ENCODE assay signal across 8 cellular contexts in genomic region chr11:16738949-16739262, GRCh38. TPM values are rescaled to one million over a fixed set of nuclear protein-coding genes. Genes with fewer than 3 reads are reported as not detected.
DNase-seq lines count a peak whose midpoint lies in the region; ATAC-seq, FAIRE-seq and TF ChIP-seq lines count a peak whose summit lies in the region.

No MANE protein-coding gene starts in this region.

- no peak for TF ChIP-seq RAD21 in HCT116 (IDR thresholded peaks at IDR 0.05; ENCODE audit: low read depth)
- TF ChIP-seq RAD21 in GM12878 (IDR thresholded peaks at IDR 0.05; ENCODE audit: insufficient read depth, low read depth, low read length): no peak

- RAD21 ChIA-PET in HCT116 (lab: Charles Lee; ENCODE audit: low non-redundant PET in 1 of 2, low total read pairs in 2 of 2, uncharacterized antibody in 2 of 2, unreplicated experiment in 2 of 2) (no interaction called here), GM12878 (lab: Charles Lee; ENCODE audit: unreplicated experiment) (interaction anchor here (1.5 kb wide), 1 partner anchor 11 kb away, joined by 4 read pairs; no protein-coding TSS in a partner anchor)

- H3K27ac Mint-ChIP-seq in activated CD4-positive, alpha-beta T cell treated with anti-CD3 and anti-CD28 coated beads, Interleukin-2, amount 10 ng/mL, durations not matched to agents 7 days and 5 days: no peak overlapping the region

- no peak for TF ChIP-seq POLR2A in HCT116 (IDR thresholded peaks at IDR 0.05; ENCODE audit: borderline replicate concordance, extremely low read depth, insufficient read depth, insufficient read length)
- TF ChIP-seq POLR2A in GM12878 (IDR thresholded peaks at IDR 0.05; ENCODE audit: low read depth, low read length): no peak

- H3K9me2 ChIP-seq in HCT116 (ENCODE audit: insufficient read depth): no peaks in the 10 kb centered on the region

- peaks cover 5 to 14% of the 10 kb centered on the region in 2 experiments; a peak in 2 of 4 replicates for H3K4me1 ChIP-seq in HCT116 (ENCODE audit: control insufficient read depth in 1 of 2, insufficient read depth in 2 of 2, low read length in 2 of 2)
- H3K4me1 ChIP-seq in GM12878 (ENCODE audit: control insufficient read depth, insufficient read depth, low read length): peaks cover 4% of the 10 kb centered on the region; the same call in 1 of the 2 replicates
- peaks cover 10 to 15% of the 10 kb centered on the region in 2 donors for H3K4me1 ChIP-seq in mucosa of rectum (ENCODE audit: control insufficient read depth in 2 of 2, insufficient read depth in 2 of 2, low read length in 2 of 2)

- H2AFZ ChIP-seq in HCT116 (ENCODE audit: low read depth, low read length, poor library complexity, severe bottlenecking): no peak overlapping the region
- H2AFZ ChIP-seq in GM12878 (ENCODE audit: control insufficient read depth, low read depth, low read length): peak overlapping the region; percentile 62

- H3K27me3 Mint-ChIP-seq in activated CD4-positive, alpha-beta T cell treated with anti-CD3 and anti-CD28 coated beads, Interleukin-2, amount 10 ng/mL, durations not matched to agents 7 days and 5 days: no peaks in the 10 kb centered on the region

- intact Hi-C loops in HCT116 (cut with micrococcal nuclease): no loop called here
- intact Hi-C loops in GM12878 (cut with micrococcal nuclease; ENCODE audit: unreplicated experiment): no loop called here

- 3% methylated on average over 14 of the region's 14 CpGs for WGBS in GM12878 (ENCODE audit: insufficient coverage, insufficient replicate concordance, low lambda C conversion rate, missing lambda C conversion rate)

- peak overlapping the region; percentile 76 for H3K4me3 ChIP-seq in AG09309 (ENCODE audit: control insufficient read depth, low read depth, low read length)
- peak overlapping the region; percentile 86 to 92 for H3K4me3 ChIP-seq in HCT116 (replicated peaks in 1 of 2; ENCODE audit: low read depth in 1 of 2, low read length in 2 of 2)
- H3K4me3 ChIP-seq in GM12878: peak overlapping the region; percentile 85
- peak overlapping the region; percentile 92 to 96 for H3K4me3 ChIP-seq in mucosa of rectum (ENCODE audit: low read length in 2 of 2)

- SMC1A ChIA-PET in GM12878 (lab: Charles Lee; ENCODE audit: uncharacterized antibody, unreplicated experiment): interaction anchor here (1.2 to 1.6 kb wide), 3 partner anchors 9 to 33 kb away, joined by 4 to 8 read pairs (median 5); no protein-coding TSS in a partner anchor

- H3K9ac ChIP-seq in HCT116 (ENCODE audit: low read length) (peak overlapping the region; percentile 90), GM12878 (ENCODE audit: control insufficient read depth, insufficient read depth, low read length) (peak overlapping the region; percentile 90), mucosa of rectum (ENCODE audit: low read depth in 1 of 2, low read length in 2 of 2) (peak overlapping the region; percentile 97 to 99)

- H3K36me3 ChIP-seq in HCT116 (ENCODE audit: control insufficient read depth in 1 of 2, insufficient read depth in 2 of 2, low read length in 2 of 2): 0 out of 4 replicates have a peak, but pooled peaks cover 0 to 6% of the 10 kb centered on the region in 2 experiments
- H3K36me3 ChIP-seq in GM12878 (ENCODE audit: control insufficient read depth in 2 of 2, insufficient read depth in 2 of 2, low read length in 1 of 2): peaks cover 0 to 15% of the 10 kb centered on the region in 2 experiments; a peak in 2 of 4 replicates
- H3K36me3 ChIP-seq in mucosa of rectum (ENCODE audit: control insufficient read depth in 2 of 2, insufficient read depth in 2 of 2, low read length in 2 of 2): peaks cover 0 to 5% of the 10 kb centered on the region in 2 donors

- peak overlapping the region; percentile 50 for H3K27ac ChIP-seq in HCT116 (ENCODE audit: low read depth, low read length)
- peak overlapping the region; percentile 94 for H3K27ac ChIP-seq in GM12878 (ENCODE audit: control insufficient read depth, insufficient read depth)
- peak overlapping the region; percentile 88 to 93 for H3K27ac ChIP-seq in mucosa of rectum (ENCODE audit: low read depth in 2 of 2, low read length in 2 of 2)

- no peak for FAIRE-seq in GM12878 (lab: Jason Lieb, UNC)

- H4K20me1 ChIP-seq in HCT116 (ENCODE audit: insufficient read depth): peaks cover 2% of the 10 kb centered on the region; the same call in 1 of the 2 replicates
- no peaks in the 10 kb centered on the region; the same call in 1 of the 2 replicates for H4K20me1 ChIP-seq in GM12878 (ENCODE audit: control insufficient read depth, insufficient read depth)

- H3K36me3 Mint-ChIP-seq in activated CD4-positive, alpha-beta T cell treated with anti-CD3 and anti-CD28 coated beads, Interleukin-2, amount 10 ng/mL, durations not matched to agents 7 days and 5 days (ENCODE audit: low read depth): peaks cover 12% of the 10 kb centered on the region

- H3K9me3 ChIP-seq in HCT116 (ENCODE audit: control insufficient read depth in 1 of 2, insufficient read depth in 1 of 2, low read depth in 1 of 2, low read length in 2 of 2): no peaks in the 10 kb centered on the region
- no peaks in the 10 kb centered on the region for H3K9me3 ChIP-seq in GM12878 (replicated peaks; ENCODE audit: control insufficient read depth, insufficient read depth, low read length)
- H3K9me3 ChIP-seq in mucosa of rectum (ENCODE audit: control insufficient read depth in 2 of 2, low read length in 2 of 2): no peaks in the 10 kb centered on the region

- H3K4me1 Mint-ChIP-seq in activated CD4-positive, alpha-beta T cell treated with anti-CD3 and anti-CD28 coated beads, Interleukin-2, amount 10 ng/mL, durations not matched to agents 7 days and 5 days: peaks cover 21% of the 10 kb centered on the region

- BruUV-seq in HCT116 (replicated peaks; lab: Mats Ljungman, UMichigan): no TSS peak
- BruUV-seq in GM12878 (replicated peaks; lab: Mats Ljungman, UMichigan): no TSS peak

- H3K79me2 ChIP-seq in HCT116 (ENCODE audit: insufficient read depth, low read length) (peaks cover 55% of the 10 kb centered on the region), GM12878 (ENCODE audit: control insufficient read depth, insufficient read depth, low read length) (peaks cover 55% of the 10 kb centered on the region)

- H3K27me3 ChIP-seq in HCT116 (ENCODE audit: insufficient read depth, low read length) (no peaks in the 10 kb centered on the region), GM12878 (replicated peaks in 1 of 2; ENCODE audit: control insufficient read depth in 2 of 2, insufficient read depth in 2 of 2, low read length in 1 of 2) (no peaks in the 10 kb centered on the region), mucosa of rectum (ENCODE audit: control insufficient read depth in 2 of 2, insufficient read depth in 2 of 2, low read length in 2 of 2) (no peaks in the 10 kb centered on the region)

- ATAC-seq in HCT116 (no peak), GM12878 (peak; percentile 7), GM21786 (IDR thresholded peaks at IDR 0.05; ENCODE audit: unreplicated experiment) (no peak)

- POLR2A ChIA-PET in HCT116 (lab: Charles Lee) (interaction anchor here (0.5 kb wide), 1 partner anchor 25 kb away, joined by 8 read pairs; no protein-coding TSS in a partner anchor), GM12878 (lab: Charles Lee) (interaction anchor here (3.2 kb wide), 1 partner anchor 11 kb away, joined by 17 read pairs; no protein-coding TSS in a partner anchor)
- POLR2A ChIA-PET in activated CD4-positive, alpha-beta T cell treated with anti-CD3 and anti-CD28 coated beads, Interleukin-2, amount 10 ng/mL, durations not matched to agents 7 days and 5 days (lab: Charles Lee): no interaction called here

- no peaks in the 10 kb centered on the region for H3K9me3 Mint-ChIP-seq in activated CD4-positive, alpha-beta T cell treated with anti-CD3 and anti-CD28 coated beads, Interleukin-2, amount 10 ng/mL, durations not matched to agents 7 days and 5 days

- in situ Hi-C loops in GM12878 (cut with MboI): no loop called here

- H3K4me3 Mint-ChIP-seq in activated CD4-positive, alpha-beta T cell treated with anti-CD3 and anti-CD28 coated beads, Interleukin-2, amount 10 ng/mL, durations not matched to agents 7 days and 5 days: no peak overlapping the region

- TF ChIP-seq CTCF in AG09309 (IDR thresholded peaks at IDR 0.05; ENCODE audit: control insufficient read depth, insufficient read depth, low read depth, low read length, missing control alignments): no peak
- TF ChIP-seq CTCF in HCT116 (IDR thresholded peaks at IDR 0.05 in 2 of 3, conservative IDR thresholded peaks at IDR 0.05 in 1 of 3; ENCODE audit: borderline replicate concordance in 1 of 3, insufficient read depth in 1 of 3, low read depth in 2 of 3, low read length in 2 of 3): no peak
- TF ChIP-seq CTCF in GM12878 (IDR thresholded peaks at IDR 0.05 in 2 of 3, conservative IDR thresholded peaks at IDR 0.05 in 1 of 3; ENCODE audit: control insufficient read depth in 2 of 3, extremely low read depth in 1 of 3, insufficient read depth in 1 of 3, low read depth in 3 of 3, low read length in 3 of 3): no peak

- peak overlapping the region; percentile 89 for H3K4me2 ChIP-seq in HCT116 (ENCODE audit: low read length)
- H3K4me2 ChIP-seq in GM12878 (ENCODE audit: control insufficient read depth, insufficient read depth): peak overlapping the region; percentile 83

- DNase-seq in AG09309 (ENCODE audit: low read depth): no peak
- no peak for DNase-seq in HCT116 (ENCODE audit: low read depth, low spot score)
- DNase-seq in GM12878 (ENCODE audit: low read depth, low spot score): no peak
- no peak for DNase-seq in SHP77 (lab: John Stamatoyannopoulos, UW)
- no peak for DNase-seq in DMS79 (lab: John Stamatoyannopoulos, UW)
- DNase-seq in activated CD4-positive, alpha-beta T cell treated with anti-CD3 and anti-CD28 coated beads, Interleukin-2, amount 10 ng/mL, durations not matched to agents 7 days and 5 days: no peak

- no peak for TF ChIP-seq EP300 in GM12878 (IDR thresholded peaks at IDR 0.05; ENCODE audit: borderline replicate concordance in 1 of 2, control insufficient read depth in 1 of 2, low read depth in 2 of 2, low read length in 2 of 2)

- CTCF ChIA-PET in HCT116 (lab: Charles Lee): interaction anchor here (1.1 kb wide), 1 partner anchor 125 kb away, joined by 4 read pairs; no protein-coding TSS in a partner anchor
- CTCF ChIA-PET in GM12878 (lab: Yijun Ruan, JAX): interaction anchor here (1.0 to 2.3 kb wide), 3 partner anchors 11 to 48 kb away, joined by 3 to 12 read pairs (median 3); no protein-coding TSS in a partner anchor
- CTCF ChIA-PET in activated CD4-positive, alpha-beta T cell treated with anti-CD3 and anti-CD28 coated beads, Interleukin-2, amount 10 ng/mL, durations not matched to agents 7 days and 5 days (lab: Charles Lee): interaction anchor here (2.1 to 3.2 kb wide), 2 partner anchors 9 to 11 kb away, joined by 9 to 11 read pairs; no protein-coding TSS in a partner anchor

RNA-seq across cellular contexts. Expression of gene C11orf58, which starts 0.5 kb away (rescaled TPM):
- total RNA-seq in HCT116 (2021; ENCODE audit: unreplicated experiment) (108 TPM), GM12878 (2014; rRNA removed) (107 and 144 TPM in 2 replicates), GM12878 (2014; rRNA removed; fragmentation: Illumina TruSeq; extraction: Trizol) (209 and 214 TPM in 2 replicates), GM12878 (2021) (95.0 and 98.2 TPM in 2 replicates)
- 145 and 150 TPM in 2 replicates for polyA plus RNA-seq in HCT116 (2012)
- 240 TPM in 2 replicates for total RNA-seq in GM12878 (2013; cell fraction: nucleolus; rRNA removed)
- polyA plus RNA-seq in GM12878 (2011; ENCODE audit: low read depth): 58.0 TPM
- polyA plus RNA-seq in GM12878 (2011; rRNA removed) (184 and 255 TPM in 2 replicates), GM12878 (2014; fragmentation: Illumina TruSeq; extraction: Trizol) (156 and 209 TPM in 2 replicates), GM12878 (2014; fragmentation: Nextera tagmentation; extraction: Ambion mirVana) (100 to 1,000 TPM; 373 to 379 TPM), GM12878 (2014; rRNA removed) (144 and 167 TPM in 2 replicates), GM12878 (2016; fragmentation: Nextera tagmentation; extraction: Ambion mirVana) (100 to 1,000 TPM; 238 to 245 TPM)
- polyA plus RNA-seq in GM12878 (2011; cell fraction: cytosol; rRNA removed): 48.1 and 85.2 TPM in 2 replicates
- 83.1 and 127 TPM in 2 replicates for polyA plus RNA-seq in GM12878 (2011; cell fraction: nucleus; rRNA removed)
- polyA plus RNA-seq in GM12878 (2012): 122 and 153 TPM in 2 replicates
- 56.5 and 64.2 TPM in 2 replicates for polyA minus RNA-seq in GM12878 (2011; rRNA and poly(A)+ RNA removed)
- 57.0 and 66.3 TPM in 2 replicates for polyA minus RNA-seq in GM12878 (2011; cell fraction: cytosol; rRNA and poly(A)+ RNA removed)
- 32.2 and 50.2 TPM in 2 replicates for polyA minus RNA-seq in GM12878 (2011; cell fraction: nucleus; rRNA and poly(A)+ RNA removed)
- total RNA-seq in activated CD4-positive, alpha-beta T cell treated with anti-CD3 and anti-CD28 coated beads, Interleukin-2, amount 10 ng/mL, durations not matched to agents 7 days and 5 days: 100 to 1,000 TPM; 119 to 137 TPM
